ENCODE assay signal across 8 cellular contexts in the genomic region with DNA sequence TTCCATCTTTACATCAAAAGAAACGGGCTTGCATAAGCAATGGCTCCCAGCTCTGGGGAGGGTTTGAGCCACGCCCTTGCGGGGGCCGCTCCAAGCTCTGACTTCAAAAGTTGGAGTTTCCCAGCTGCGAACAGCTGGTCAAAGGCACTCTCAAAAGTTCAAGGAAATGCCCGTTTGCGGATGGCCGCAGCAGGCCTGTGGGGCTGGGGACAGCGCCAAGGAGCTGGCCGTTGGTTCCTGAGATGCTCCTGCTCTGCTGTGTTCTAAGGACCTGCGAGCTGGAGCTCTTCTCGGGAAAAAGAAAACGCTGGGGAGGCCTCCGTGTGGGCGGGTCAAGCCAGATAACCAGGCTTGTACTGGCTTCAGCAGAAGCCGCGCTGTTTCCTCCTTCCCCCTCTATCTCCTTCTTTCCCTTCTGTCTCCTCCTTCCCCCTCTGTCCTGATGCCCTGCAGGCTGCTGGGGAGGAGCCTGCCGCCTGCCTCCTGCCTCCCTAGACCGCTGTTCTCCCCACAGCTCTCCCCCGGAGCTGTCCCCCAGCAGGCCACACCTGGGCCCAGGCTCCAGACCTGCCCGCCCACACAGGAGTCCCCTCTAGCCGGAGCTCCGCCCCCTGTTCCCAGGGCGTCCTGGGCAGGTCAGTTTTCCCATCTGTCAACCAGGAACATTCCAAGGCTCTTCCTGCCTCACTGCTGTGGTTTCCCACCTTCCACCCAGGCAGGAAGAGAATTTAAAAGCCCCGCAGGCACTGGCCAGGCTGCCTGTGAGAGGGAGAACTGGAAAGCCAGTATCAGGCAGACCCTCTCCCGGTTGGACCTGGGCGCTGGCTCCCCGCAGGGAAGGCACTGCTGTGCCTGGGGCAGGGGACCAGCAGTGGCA. TPM values are rescaled to one million over a fixed set of nuclear protein-coding genes. Genes with fewer than 3 reads are reported as not detected.
DNase-seq lines count a peak whose midpoint lies in the region; ATAC-seq and TF ChIP-seq lines count a peak whose summit lies in the region.

No MANE protein-coding gene starts in this region.

- no peaks in the 10 kb centered on the region for H3K27me3 Mint-ChIP-seq in chondrocyte (ENCODE audit: low read depth)

- peak overlapping the region; percentile 30 to 48 for H3K27ac ChIP-seq in left lung
- peak overlapping the region; percentile 72 for H3K27ac ChIP-seq in upper lobe of right lung

- TF ChIP-seq CTCF in GM13976 (IDR thresholded peaks at IDR 0.05; ENCODE audit: borderline replicate concordance, control extremely low read depth, extremely low read depth, insufficient read depth, missing control alignments) (no peak), chondrocyte (IDR thresholded peaks at IDR 0.05) (peak; percentile 21), left lung (IDR thresholded peaks at IDR 0.05) (no peak), upper lobe of right lung (IDR thresholded peaks at IDR 0.05) (no peak)

- peaks cover 8 to 52% of the 10 kb centered on the region in 2 donors for H3K4me1 ChIP-seq in left lung
- peaks cover 26% of the 10 kb centered on the region for H3K4me1 ChIP-seq in upper lobe of right lung

- peak; percentile 68 for ATAC-seq in left lung
- ATAC-seq in upper lobe of right lung, result peak; percentile 50
- ATAC-seq in HG03439 (IDR thresholded peaks at IDR 0.05; ENCODE audit: unreplicated experiment), result no peak
- no peak for ATAC-seq in GM21381 (IDR thresholded peaks at IDR 0.05; ENCODE audit: unreplicated experiment)

- H3K36me3 Mint-ChIP-seq in chondrocyte (ENCODE audit: low read depth), result peaks cover 10% of the 10 kb centered on the region

- H3K4me1 Mint-ChIP-seq in chondrocyte (ENCODE audit: low read depth), result peaks cover 13% of the 10 kb centered on the region

- H3K4me3 Mint-ChIP-seq in chondrocyte (ENCODE audit: unreplicated experiment), result peak overlapping the region; percentile 62

- intact Hi-C loops in left lung (cut with DNase I), result no loop called here
- intact Hi-C loops in upper lobe of right lung (cut with DNase I), result no loop called here

- H3K4me3 ChIP-seq in left lung (peak overlapping the region in 1 of 2 donors; percentile 20), upper lobe of right lung (peak overlapping the region; percentile 16)

- DNase-seq in GM13976 (ENCODE audit: low spot score) (peak; percentile 68), NCI-H510A treated with DMSO at 0.1 percent for 48 hours (lab: John Stamatoyannopoulos, UW) (peak; percentile 67), chondrocyte (ENCODE audit: low spot score) (peak; percentile 75), left lung (peak; percentile 60 to 78), upper lobe of right lung (no peak), COR-L47 (lab: John Stamatoyannopoulos, UW) (no peak)

- peaks cover 0 to 23% of the 10 kb centered on the region in 2 donors for H3K36me3 ChIP-seq in left lung
- peaks cover 32% of the 10 kb centered on the region for H3K36me3 ChIP-seq in upper lobe of right lung

- in situ Hi-C loops in GM13976 (cut with MboI; ENCODE audit: low sequenced_read_pairs, unreplicated experiment), result loop anchor here (10.0 kb wide), 1 partner anchor 243 kb away; no protein-coding TSS in a partner anchor

- no peaks in the 10 kb centered on the region for H3K9me3 Mint-ChIP-seq in chondrocyte (ENCODE audit: low read depth)

- H3K27me3 ChIP-seq in left lung (no peaks in the 10 kb centered on the region), upper lobe of right lung (no peaks in the 10 kb centered on the region)

- H3K9me3 ChIP-seq in left lung, result no peaks in the 10 kb centered on the region
- H3K9me3 ChIP-seq in upper lobe of right lung, result no peaks in the 10 kb centered on the region

- peak overlapping the region; percentile 82 for H3K27ac Mint-ChIP-seq in chondrocyte (ENCODE audit: unreplicated experiment)

RNA-seq across cellular contexts. Expression of a gene that starts 14.1 kb away (rescaled TPM):
- 10.7 to 16.2 TPM (median 15.2 TPM) in 3 replicates for total RNA-seq in chondrocyte
- total RNA-seq in left lung, result 10 to 100 TPM; 15.7 to 23.0 TPM
- total RNA-seq in upper lobe of right lung, result 45.6 TPM

RNA-seq across cellular contexts. Expression of a gene that starts 22.7 kb away (rescaled TPM):
- total RNA-seq in chondrocyte (4.9 to 7.0 TPM (median 5.4 TPM) in 3 replicates), left lung (under 1 TPM; 0.60 to 0.93 TPM), upper lobe of right lung (4.5 TPM)

Comparison
In these comparisons a context has a peak if more than half of its experiments do, and no peak if none do; other contexts are left out.
1. DNase-seq: peak in GM13976 (single experiment), NCI-H510A treated with DMSO at 0.1 percent for 48 hours (single experiment), chondrocyte (single experiment) and left lung (2 of 2); none in upper lobe of right lung (single experiment) and COR-L47 (single experiment).
2. ATAC-seq: peak in left lung (single experiment) and upper lobe of right lung (single experiment); none in HG03439 (single experiment) and GM21381 (single experiment).